8 cellular contexts compared by ENCODE assay signal in genomic region chr20:2102585-2103453, GRCh38. TPM values are rescaled to one million over a fixed set of nuclear protein-coding genes. Genes with fewer than 3 reads are reported as not detected.
A peak's percentile ranks its signal among the peaks of the same experiment; 100 is the strongest.
DNase-seq lines count a peak whose midpoint lies in the region; ATAC-seq and TF ChIP-seq lines count a peak whose summit lies in the region.

No MANE protein-coding gene starts in this region.

- H3K56ac ChIP-seq in IMR-90 (ENCODE audit: extremely low read depth, insufficient read depth, low read length) = peak overlapping the region; percentile 100

- dilution Hi-C loops in IMR-90 (cut with HindIII; ENCODE audit: low sequenced_read_pairs, unreplicated experiment) = no loop called here

- peak overlapping the region; percentile 99 for H4K91ac ChIP-seq in IMR-90 (ENCODE audit: insufficient read depth, low read depth, low read length)

- H3K4me3 ChIP-seq in IMR-90 (ENCODE audit: insufficient read depth, low read depth, low read length) (peak overlapping the region; percentile 81), fibroblast of pulmonary artery (replicated peaks; ENCODE audit: low read depth, low read length) (peak overlapping the region; percentile 91)

- 2% methylated on average over 25 of the region's 95 CpGs; no CpG with 5 or more reads in 1 of the 2 experiments for WGBS in IMR-90 (ENCODE audit: extremely low coverage in 2 of 2, insufficient read length in 1 of 2), 2 experiments

- peak overlapping the region; percentile 87 for H3K4me2 ChIP-seq in IMR-90 (ENCODE audit: low read depth, low read length)

- intact Hi-C loops in IMR-90 (cut with micrococcal nuclease) = loop anchor here (1.0 to 5.0 kb wide), 6 partner anchors 34 to 300 kb away; no protein-coding TSS in a partner anchor
- intact Hi-C loops in activated T-helper 2 cell treated with anti-CD3 and anti-CD28 coated beads, Interferon-gamma antibody, Interleukin-2, Interleukin-4, amounts not matched to agents 10 μg/mL and 5 μg/mL and 100 μg/mL, durations not matched to agents 14 hours and 24 hours and 36 hours (cut with micrococcal nuclease) = loop anchor here (2.0 to 10.0 kb wide), 3 partner anchors 16 to 778 kb away; partner anchors contain the start of genes SDCBP2 and SNRPB

- peak overlapping the region; percentile 85 for H2AK5ac ChIP-seq in IMR-90 (ENCODE audit: low read depth, low read length)

- peak overlapping the region; percentile 100 for H3K27ac Mint-ChIP-seq in activated T-helper 2 cell treated with anti-CD3 and anti-CD28 coated beads, Interferon-gamma antibody, Interleukin-2, Interleukin-4, amounts not matched to agents 10 μg/mL and 5 μg/mL and 100 μg/mL, durations not matched to agents 14 hours and 24 hours and 36 hours
- peak overlapping the region; percentile 100 for H3K27ac Mint-ChIP-seq in nephron progenitor cell
- peak overlapping the region; percentile 99 for H3K27ac Mint-ChIP-seq in stimulated activated naive CD8-positive, alpha-beta T cell treated with anti-CD3 and anti-CD28 coated beads, Interleukin-15, Interleukin-2, amounts not matched to agents 100 ng/mL and 50 ng/mL, for 24 hours

- no peaks in the 10 kb centered on the region for H3K27me3 ChIP-seq in IMR-90 (ENCODE audit: control insufficient read depth, insufficient read depth, low read length)

- H2BK20ac ChIP-seq in IMR-90 (ENCODE audit: low read depth, low read length) = peak overlapping the region; percentile 99

- H2AFZ ChIP-seq in IMR-90 (replicated peaks; ENCODE audit: low read length, poor library complexity) = peak overlapping the region; percentile 100

- H3K9ac ChIP-seq in IMR-90 (ENCODE audit: low read depth, low read length) = peak overlapping the region; percentile 99

- no TSS peak for BruUV-seq in IMR-90 (replicated peaks; lab: Mats Ljungman, UMichigan)

- H2BK15ac ChIP-seq in IMR-90 (ENCODE audit: low read depth, low read length) = peak overlapping the region; percentile 95; the same call in 1 of the 3 replicates

- ATAC-seq in GM21529 (IDR thresholded peaks at IDR 0.05; ENCODE audit: unreplicated experiment) = peak; percentile 60
- peak; percentile 80 for ATAC-seq in IMR-90 (ENCODE audit: low read depth)

- peaks cover 29% of the 10 kb centered on the region for H3K36me3 Mint-ChIP-seq in activated T-helper 2 cell treated with anti-CD3 and anti-CD28 coated beads, Interferon-gamma antibody, Interleukin-2, Interleukin-4, amounts not matched to agents 10 μg/mL and 5 μg/mL and 100 μg/mL, durations not matched to agents 14 hours and 24 hours and 36 hours (ENCODE audit: low read depth)
- peaks cover 26% of the 10 kb centered on the region for H3K36me3 Mint-ChIP-seq in nephron progenitor cell (ENCODE audit: low read depth)
- H3K36me3 Mint-ChIP-seq in stimulated activated naive CD8-positive, alpha-beta T cell treated with anti-CD3 and anti-CD28 coated beads, Interleukin-15, Interleukin-2, amounts not matched to agents 100 ng/mL and 50 ng/mL, for 24 hours (ENCODE audit: low read depth) = peaks cover 29% of the 10 kb centered on the region

- peak overlapping the region; percentile 98 for H2BK5ac ChIP-seq in IMR-90 (ENCODE audit: low read depth, low read length, poor library complexity, severe bottlenecking)

- peak; percentile 73 for DNase-seq in DMS79 (lab: John Stamatoyannopoulos, UW)
- peak; percentile 80 for DNase-seq in IMR-90
- DNase-seq in RKO (ENCODE audit: low spot score) = peak; percentile 86
- peak; percentile 81 for DNase-seq in activated T-helper 2 cell treated with anti-CD3 and anti-CD28 coated beads, Interferon-gamma antibody, Interleukin-2, Interleukin-4, amounts not matched to agents 10 μg/mL and 5 μg/mL and 100 μg/mL, durations not matched to agents 14 hours and 24 hours and 36 hours (ENCODE audit: low spot score)
- peak; percentile 87 for DNase-seq in fibroblast of pulmonary artery (ENCODE audit: low read depth)
- peak; percentile 83 for DNase-seq in nephron progenitor cell

- H4K8ac ChIP-seq in IMR-90 (ENCODE audit: low read depth in 2 of 2, low read length in 2 of 2) = peak overlapping the region; percentile 72 to 98; a peak in 3 of 4 replicates

- POLR2A ChIA-PET in IMR-90 (lab: Charles Lee; ENCODE audit: unreplicated experiment) = interaction anchor here (0.6 kb wide), 1 partner anchor 41 kb away, joined by 12 read pairs; no protein-coding TSS in a partner anchor

- peak overlapping the region; percentile 99 for H3K27ac ChIP-seq in IMR-90 (ENCODE audit: insufficient read depth, low read length)

- peak overlapping the region; percentile 99 for H3K18ac ChIP-seq in IMR-90 (ENCODE audit: low read depth, low read length)

- peak overlapping the region; percentile 98 for H2AK9ac ChIP-seq in IMR-90 (replicated peaks; ENCODE audit: low read depth, low read length, poor library complexity)

- H3K23ac ChIP-seq in IMR-90 (ENCODE audit: low read depth, low read length) = peak overlapping the region; percentile 100

- in situ Hi-C loops in IMR-90 (cut with MboI; ENCODE audit: low sequenced_read_pairs) = loop anchor here (25.0 kb wide), 1 partner anchor 709 kb away; the partner anchor contains the start of genes C20orf141, CPXM1 and TMEM239

- H4K20me1 ChIP-seq in IMR-90 (ENCODE audit: insufficient read depth, low read length) = peaks cover 36% of the 10 kb centered on the region

- peak overlapping the region; percentile 93 for H3K4me3 Mint-ChIP-seq in activated T-helper 2 cell treated with anti-CD3 and anti-CD28 coated beads, Interferon-gamma antibody, Interleukin-2, Interleukin-4, amounts not matched to agents 10 μg/mL and 5 μg/mL and 100 μg/mL, durations not matched to agents 14 hours and 24 hours and 36 hours (ENCODE audit: low read depth)
- peak overlapping the region; percentile 96 for H3K4me3 Mint-ChIP-seq in nephron progenitor cell
- peak overlapping the region; percentile 90 for H3K4me3 Mint-ChIP-seq in stimulated activated naive CD8-positive, alpha-beta T cell treated with anti-CD3 and anti-CD28 coated beads, Interleukin-15, Interleukin-2, amounts not matched to agents 100 ng/mL and 50 ng/mL, for 24 hours

- H3K36me3 ChIP-seq in IMR-90 (ENCODE audit: control insufficient read depth, insufficient read depth, low read length) = peaks cover 5% of the 10 kb centered on the region; the same call in 1 of the 2 replicates

- H3K4ac ChIP-seq in IMR-90 (ENCODE audit: low read depth, low read length) = peak overlapping the region; percentile 99

- TF ChIP-seq POLR2A in IMR-90 (IDR thresholded peaks at IDR 0.05; ENCODE audit: low read depth, low read length) = peak; percentile 88

- no peaks in the 10 kb centered on the region for H3K9me3 ChIP-seq in IMR-90 (ENCODE audit: control insufficient read depth, insufficient read depth, low read length)

- H3K9me1 ChIP-seq in IMR-90 (ENCODE audit: insufficient read depth, low read length) = peaks cover 6% of the 10 kb centered on the region; the same call in 1 of the 2 replicates

- peak overlapping the region; percentile 100 for H3K14ac ChIP-seq in IMR-90 (replicated peaks; ENCODE audit: low read depth, low read length)

- H3K27me3 Mint-ChIP-seq in activated T-helper 2 cell treated with anti-CD3 and anti-CD28 coated beads, Interferon-gamma antibody, Interleukin-2, Interleukin-4, amounts not matched to agents 10 μg/mL and 5 μg/mL and 100 μg/mL, durations not matched to agents 14 hours and 24 hours and 36 hours (ENCODE audit: low read depth) = peaks cover 1% of the 10 kb centered on the region
- H3K27me3 Mint-ChIP-seq in nephron progenitor cell (ENCODE audit: low read depth, poor library complexity) = no peaks in the 10 kb centered on the region
- H3K27me3 Mint-ChIP-seq in stimulated activated naive CD8-positive, alpha-beta T cell treated with anti-CD3 and anti-CD28 coated beads, Interleukin-15, Interleukin-2, amounts not matched to agents 100 ng/mL and 50 ng/mL, for 24 hours = no peaks in the 10 kb centered on the region

- no peaks in the 10 kb centered on the region for H3K4me1 ChIP-seq in IMR-90 (ENCODE audit: control insufficient read depth, insufficient read depth, low read length)

- CTCF ChIA-PET in IMR-90 (lab: Yijun Ruan, JAX) = interaction anchor here (1.0 to 2.6 kb wide), 2 partner anchors 70 to 326 kb away, joined by 3 to 10 read pairs; no protein-coding TSS in a partner anchor

- TF ChIP-seq CTCF in IMR-90 (conservative IDR thresholded peaks at IDR 0.05; ENCODE audit: low read depth, low read length) (no peak), fibroblast of pulmonary artery (IDR thresholded peaks at IDR 0.05; ENCODE audit: low read length, missing control alignments) (no peak), nephron progenitor cell (IDR thresholded peaks at IDR 0.05) (no peak)

- H4K5ac ChIP-seq in IMR-90 (ENCODE audit: low read depth, low read length) = peak overlapping the region; percentile 21

- H3K9me3 Mint-ChIP-seq in activated T-helper 2 cell treated with anti-CD3 and anti-CD28 coated beads, Interferon-gamma antibody, Interleukin-2, Interleukin-4, amounts not matched to agents 10 μg/mL and 5 μg/mL and 100 μg/mL, durations not matched to agents 14 hours and 24 hours and 36 hours = no peaks in the 10 kb centered on the region
- H3K9me3 Mint-ChIP-seq in nephron progenitor cell = no peaks in the 10 kb centered on the region
- no peaks in the 10 kb centered on the region for H3K9me3 Mint-ChIP-seq in stimulated activated naive CD8-positive, alpha-beta T cell treated with anti-CD3 and anti-CD28 coated beads, Interleukin-15, Interleukin-2, amounts not matched to agents 100 ng/mL and 50 ng/mL, for 24 hours

- TF ChIP-seq RAD21 in IMR-90 (IDR thresholded peaks at IDR 0.05; ENCODE audit: low read length) = no peak

- peaks cover 22 to 54% of the 10 kb centered on the region in 2 experiments; a peak in 3 of 4 replicates for H3K79me1 ChIP-seq in IMR-90 (ENCODE audit: low read depth in 1 of 2, low read length in 2 of 2)

- H3K4me1 Mint-ChIP-seq in activated T-helper 2 cell treated with anti-CD3 and anti-CD28 coated beads, Interferon-gamma antibody, Interleukin-2, Interleukin-4, amounts not matched to agents 10 μg/mL and 5 μg/mL and 100 μg/mL, durations not matched to agents 14 hours and 24 hours and 36 hours (ENCODE audit: low read depth) = peaks cover 36% of the 10 kb centered on the region
- H3K4me1 Mint-ChIP-seq in nephron progenitor cell = peaks cover 47% of the 10 kb centered on the region
- H3K4me1 Mint-ChIP-seq in stimulated activated naive CD8-positive, alpha-beta T cell treated with anti-CD3 and anti-CD28 coated beads, Interleukin-15, Interleukin-2, amounts not matched to agents 100 ng/mL and 50 ng/mL, for 24 hours (ENCODE audit: low read depth) = peaks cover 56% of the 10 kb centered on the region

- H2BK120ac ChIP-seq in IMR-90 (ENCODE audit: low read depth, low read length) = peak overlapping the region; percentile 100

TF ChIP-seq in IMR-90, 13 proteins besides CTCF, POLR2A, EP300 and RAD21 (continues in another document):
- no peak for TF ChIP-seq RFX5 (IDR thresholded peaks at IDR 0.05; ENCODE audit: low read depth, low read length)
- TF ChIP-seq MAZ (IDR thresholded peaks at IDR 0.05; ENCODE audit: borderline replicate concordance, low read depth, low read length) = peak; percentile 47; the same call in 1 of the 2 replicates

RNA-seq across cellular contexts. Expression of gene STK35, which starts 1.2 kb away (rescaled TPM):
- 11.1 and 11.4 TPM in 2 replicates for total RNA-seq in IMR-90 (2012; rRNA removed)
- 12.0 and 12.6 TPM in 2 replicates for polyA plus RNA-seq in IMR-90 (2012; rRNA removed)
- 6.9 and 9.3 TPM in 2 replicates for polyA plus RNA-seq in IMR-90 (2012; cell fraction: cytosol; rRNA removed)
- 22.9 and 28.4 TPM in 2 replicates for polyA plus RNA-seq in IMR-90 (2012; cell fraction: nucleus; rRNA removed; ENCODE audit: low replicate concordance)
- total RNA-seq in activated T-helper 2 cell treated with anti-CD3 and anti-CD28 coated beads, Interferon-gamma antibody, Interleukin-2, Interleukin-4, amounts not matched to agents 10 μg/mL and 5 μg/mL and 100 μg/mL, durations not matched to agents 14 hours and 24 hours and 36 hours = 18.9 and 20.4 TPM in 2 replicates

Comparison
In these comparisons a context has a peak if more than half of its experiments do, and no peak if none do; other contexts are left out.
1. Peak in every context shown above with its lines: DNase-seq, ATAC-seq, H3K4me3 ChIP-seq and H3K27ac ChIP-seq.